21 cellular contexts compared by ENCODE assay signal in genomic region chr20:3547906-3548305, GRCh38.
"Had no signal": no experiment of that assay in that cellular context is flagged by ENCODE, and none has a peak within 500 bp of the region (broad histone marks: within the 10 kb centered on the region; RNA-seq: fewer than 3 reads in every experiment).

No MANE protein-coding gene starts in this region.

- H3K4me3 Mint-ChIP-seq: activated CD8-positive, alpha-beta memory T cell treated with anti-CD3 and anti-CD28 coated beads, Interleukin-2, amount 10 ng/mL, durations not matched to agents 7 days and 5 days; activated naive CD8-positive, alpha-beta T cell; activated T-cell treated with anti-CD3 and anti-CD28 coated beads, Interleukin-2, amount 50 U/mL, for 24 hours; activated T-helper 1 cell treated with anti-CD3 and anti-CD28 coated beads, Interleukin-12 subunit alpha, Interleukin-12 subunit beta, Interleukin-2, Interleukin-4 antibody, amounts not matched to agents 30 ng/mL and 10 ng/mL and 1 ng/mL, durations not matched to agents 14 hours and 24 hours and 36 hours had no signal

- H3K9me3 ChIP-seq: breast epithelium, SJSA1 had no signal

- H3K27ac Mint-ChIP-seq: activated CD8-positive, alpha-beta memory T cell treated with anti-CD3 and anti-CD28 coated beads, Interleukin-2, amount 10 ng/mL, durations not matched to agents 7 days and 5 days; activated naive CD8-positive, alpha-beta T cell; activated T-cell treated with anti-CD3 and anti-CD28 coated beads, Interleukin-2, amount 50 U/mL, for 24 hours; activated T-helper 1 cell treated with anti-CD3 and anti-CD28 coated beads, Interleukin-12 subunit alpha, Interleukin-12 subunit beta, Interleukin-2, Interleukin-4 antibody, amounts not matched to agents 30 ng/mL and 10 ng/mL and 1 ng/mL, durations not matched to agents 14 hours and 24 hours and 36 hours had no signal

- H3K27me3 ChIP-seq: breast epithelium, SJSA1 had no signal

- H3K9me3 Mint-ChIP-seq: activated T-cell treated with anti-CD3 and anti-CD28 coated beads, Interleukin-2, amount 50 U/mL, for 24 hours; activated T-helper 1 cell treated with anti-CD3 and anti-CD28 coated beads, Interleukin-12 subunit alpha, Interleukin-12 subunit beta, Interleukin-2, Interleukin-4 antibody, amounts not matched to agents 30 ng/mL and 10 ng/mL and 1 ng/mL, durations not matched to agents 14 hours and 24 hours and 36 hours had no signal

- H3K36me3 ChIP-seq: breast epithelium had no signal

- H3K27ac ChIP-seq: breast epithelium, SJSA1 had no signal

- ATAC-seq: activated CD8-positive, alpha-beta memory T cell treated with anti-CD3 and anti-CD28 coated beads, Interleukin-2, amount 10 ng/mL, durations not matched to agents 7 days and 5 days; SK-N-SH treated with all-trans-retinoic acid at 6 μM for 48 hours had no signal

- H3K36me3 Mint-ChIP-seq: activated CD8-positive, alpha-beta memory T cell treated with anti-CD3 and anti-CD28 coated beads, Interleukin-2, amount 10 ng/mL, durations not matched to agents 7 days and 5 days had no signal

- DNase-seq: activated CD4-positive, alpha-beta T cell treated with anti-CD3 and anti-CD28 coated beads for 48 hours; activated CD4-positive, alpha-beta T cell treated with anti-CD3 and anti-CD28 coated beads, Interleukin-2, amount 50 U/mL, for 48 hours; activated CD4-positive, CD25-positive, alpha-beta regulatory T cell treated with anti-CD3 and anti-CD28 coated beads, Interleukin-2, amount 50 U/mL, for 72 hours; activated CD8-positive, alpha-beta memory T cell treated with anti-CD3 and anti-CD28 coated beads, Interleukin-2, amount 10 ng/mL, durations not matched to agents 7 days and 5 days; activated effector memory CD4-positive, alpha-beta T cell treated with Interleukin-2 at 50 U/mL for 16 hours; activated naive CD4-positive, alpha-beta T cell; activated T-cell treated with anti-CD3 and anti-CD28 coated beads, Interleukin-2, amount 50 U/mL, for 24 hours; KG1; NCI-H1092; NCI-H1417 treated with DMSO at 0.1 percent for 48 hours; NCI-H1694; NCI-H2029 treated with DMSO at 0.1 percent for 48 hours; NCI-H510A treated with DMSO at 0.1 percent for 48 hours; NCI-H69; SHP77; SW 1271 had no signal

- H3K4me3 ChIP-seq: SJSA1 had no signal

- H3K4me1 ChIP-seq: breast epithelium, SJSA1 had no signal

- H3K27me3 Mint-ChIP-seq: activated CD8-positive, alpha-beta memory T cell treated with anti-CD3 and anti-CD28 coated beads, Interleukin-2, amount 10 ng/mL, durations not matched to agents 7 days and 5 days; activated naive CD8-positive, alpha-beta T cell; activated T-cell treated with anti-CD3 and anti-CD28 coated beads, Interleukin-2, amount 50 U/mL, for 24 hours had no signal
